Comparison of ENCODE assay signal across 8 cellular contexts in the genomic region with DNA sequence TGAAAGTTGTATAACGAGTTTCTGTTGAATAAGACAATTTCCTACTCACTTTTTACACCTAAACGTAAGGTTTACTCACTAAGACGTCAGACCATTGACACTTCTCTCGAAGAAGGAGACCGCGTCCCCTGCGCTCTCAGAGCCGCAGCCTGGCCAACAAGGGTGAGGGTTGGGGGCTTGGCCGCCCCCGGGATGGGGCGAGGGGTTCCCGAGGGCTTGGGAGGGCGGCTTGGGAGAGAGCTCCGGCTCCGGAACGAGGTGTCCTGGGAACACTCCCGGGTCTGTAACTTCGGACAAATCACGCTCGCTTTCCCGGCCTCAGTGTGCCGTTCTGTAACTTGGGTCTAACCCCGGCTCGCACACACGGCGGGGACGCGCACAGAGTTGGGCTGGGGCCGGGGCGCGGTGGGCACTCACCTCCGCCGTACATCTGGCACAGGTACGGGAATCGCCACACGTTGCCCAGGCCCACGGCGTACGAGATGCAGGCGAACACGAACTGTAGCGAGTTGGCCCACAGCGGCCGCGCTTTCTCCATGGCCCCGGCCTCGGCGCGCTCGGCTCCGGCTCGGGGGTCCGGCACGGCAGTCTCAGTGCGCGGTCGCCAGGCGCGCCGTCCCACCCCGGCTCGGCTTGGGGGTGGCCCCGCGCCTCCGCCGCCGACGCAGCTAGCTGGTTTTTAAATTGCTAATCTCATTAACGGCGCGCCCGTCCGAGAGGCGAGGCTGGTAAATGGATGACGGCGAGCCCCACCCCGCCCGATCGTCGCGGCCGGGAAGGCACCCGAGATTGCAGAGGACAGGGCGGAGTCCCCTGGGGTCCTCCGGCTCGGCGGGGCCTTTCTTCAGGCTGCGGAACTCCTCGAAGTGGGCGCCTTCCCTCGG. TPM values are rescaled to one million over a fixed set of nuclear protein-coding genes. Genes with fewer than 3 reads are reported as not detected.
DNase-seq lines count a peak whose midpoint lies in the region; ATAC-seq, FAIRE-seq and TF ChIP-seq lines count a peak whose summit lies in the region.

A gene with protein sequence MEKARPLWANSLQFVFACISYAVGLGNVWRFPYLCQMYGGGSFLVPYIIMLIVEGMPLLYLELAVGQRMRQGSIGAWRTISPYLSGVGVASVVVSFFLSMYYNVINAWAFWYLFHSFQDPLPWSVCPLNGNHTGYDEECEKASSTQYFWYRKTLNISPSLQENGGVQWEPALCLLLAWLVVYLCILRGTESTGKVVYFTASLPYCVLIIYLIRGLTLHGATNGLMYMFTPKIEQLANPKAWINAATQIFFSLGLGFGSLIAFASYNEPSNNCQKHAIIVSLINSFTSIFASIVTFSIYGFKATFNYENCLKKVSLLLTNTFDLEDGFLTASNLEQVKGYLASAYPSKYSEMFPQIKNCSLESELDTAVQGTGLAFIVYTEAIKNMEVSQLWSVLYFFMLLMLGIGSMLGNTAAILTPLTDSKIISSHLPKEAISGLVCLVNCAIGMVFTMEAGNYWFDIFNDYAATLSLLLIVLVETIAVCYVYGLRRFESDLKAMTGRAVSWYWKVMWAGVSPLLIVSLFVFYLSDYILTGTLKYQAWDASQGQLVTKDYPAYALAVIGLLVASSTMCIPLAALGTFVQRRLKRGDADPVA (minus strand): TSS at position 655 of the 884 bp plus-strand sequence. CDS start 117 bp downstream, at position 538.

- no peak within 1 kb of the TSS for H3K27ac Mint-ChIP-seq in T-helper 1 cell treated with Interleukin-12 subunit alpha and Interleukin-12 subunit beta and Interleukin-4 antibody, amounts not matched to agents 30 μg/mL and 1 μg/mL, for 36 hours

- no peaks in the 10 kb centered on the region for H3K9me3 Mint-ChIP-seq in T-helper 1 cell treated with Interleukin-12 subunit alpha and Interleukin-12 subunit beta and Interleukin-4 antibody, amounts not matched to agents 30 μg/mL and 1 μg/mL, for 36 hours

- no peak for FAIRE-seq in GM12892 (lab: Jason Lieb, UNC)

- H3K27me3 ChIP-seq in stomach, result peaks cover 0 to 73% (median 26%) of the 10 kb centered on the region in 3 donors

- H3K4me3 Mint-ChIP-seq in T-helper 1 cell treated with Interleukin-12 subunit alpha and Interleukin-12 subunit beta and Interleukin-4 antibody, amounts not matched to agents 30 μg/mL and 1 μg/mL, for 36 hours, result peak within 1 kb of the TSS; percentile 79

- ATAC-seq in left lobe of liver (peak; percentile 57), HG02642 (IDR thresholded peaks at IDR 0.05; ENCODE audit: poor library complexity, unreplicated experiment) (no peak), GM21723 (IDR thresholded peaks at IDR 0.05; ENCODE audit: unreplicated experiment) (no peak)

- intact Hi-C loops in stomach (cut with DNase I; ENCODE audit: low total_unique reads), result no loop called here

- no peaks in the 10 kb centered on the region for H3K36me3 ChIP-seq in stomach

- H3K9me3 ChIP-seq in stomach, result no peaks in the 10 kb centered on the region

- peaks cover 10 to 20% (median 16%) of the 10 kb centered on the region in 4 donors for H3K4me1 ChIP-seq in stomach

- 1 to 6% (median 3%) methylated on average over 45 to 91 of the region's 91 CpGs for WGBS in stomach, 5 donors

- peaks cover 75% of the 10 kb centered on the region for H3K27me3 Mint-ChIP-seq in T-helper 1 cell treated with Interleukin-12 subunit alpha and Interleukin-12 subunit beta and Interleukin-4 antibody, amounts not matched to agents 30 μg/mL and 1 μg/mL, for 36 hours (ENCODE audit: low read depth)

- no peak for TF ChIP-seq CTCF in stomach (IDR thresholded peaks at IDR 0.05)

- peak within 1 kb of the TSS in 2 of 5 donors; percentile 3 to 9 for H3K27ac ChIP-seq in stomach

- H3K4me1 Mint-ChIP-seq in T-helper 1 cell treated with Interleukin-12 subunit alpha and Interleukin-12 subunit beta and Interleukin-4 antibody, amounts not matched to agents 30 μg/mL and 1 μg/mL, for 36 hours (ENCODE audit: low read depth), result peaks cover 4% of the 10 kb centered on the region

- TF ChIP-seq POLR2A in stomach (IDR thresholded peaks at IDR 0.05), result no peak
- TF ChIP-seq POLR2A in GM12892 (IDR thresholded peaks at IDR 0.05; ENCODE audit: low read depth, low read length), result no peak

- peak within 1 kb of the TSS; percentile 48 to 56 (median 52) for H3K4me3 ChIP-seq in stomach

- no peaks in the 10 kb centered on the region for H3K36me3 Mint-ChIP-seq in T-helper 1 cell treated with Interleukin-12 subunit alpha and Interleukin-12 subunit beta and Interleukin-4 antibody, amounts not matched to agents 30 μg/mL and 1 μg/mL, for 36 hours (ENCODE audit: low read depth)

- DNase-seq in T-helper 1 cell (no peak), astrocyte of the hippocampus (ENCODE audit: low read depth, low spot score) (peak; percentile 18), left lobe of liver (ENCODE audit: low spot score) (no peak), stomach (peak; percentile 44), GM12892 (ENCODE audit: insufficient read length) (no peak)

- no peak for TF ChIP-seq EP300 in stomach (IDR thresholded peaks at IDR 0.05)

RNA-seq across cellular contexts. Expression of the gene that starts here (rescaled TPM):
- total RNA-seq in left lobe of liver, result 0.08 TPM
- total RNA-seq in stomach, result under 1 TPM in 3 of 5 donors, not detected in 2; 0.14 to 0.73 (median 0.58) TPM
- polyA plus RNA-seq in stomach, result 1 to 10 TPM in 1 of 3 donors, under 1 TPM in 1, not detected in 1; 0.10 to 2.6 TPM
- 0.11 TPM for polyA plus RNA-seq in GM12892 (2012; ENCODE audit: missing spikeins)

Comparison
In these comparisons a context has a peak if more than half of its experiments do, and no peak if none do; other contexts are left out.
1. Peak in ATAC-seq in left lobe of liver; RNA of the gene not detected or under 1 TPM.
2. DNase-seq: peak in astrocyte of the hippocampus (single experiment) and stomach (single experiment); none in T-helper 1 cell (0 of 5), left lobe of liver (single experiment) and GM12892 (single experiment).